Comparison of ENCODE assay signal across 8 cellular contexts in the genomic region with DNA sequence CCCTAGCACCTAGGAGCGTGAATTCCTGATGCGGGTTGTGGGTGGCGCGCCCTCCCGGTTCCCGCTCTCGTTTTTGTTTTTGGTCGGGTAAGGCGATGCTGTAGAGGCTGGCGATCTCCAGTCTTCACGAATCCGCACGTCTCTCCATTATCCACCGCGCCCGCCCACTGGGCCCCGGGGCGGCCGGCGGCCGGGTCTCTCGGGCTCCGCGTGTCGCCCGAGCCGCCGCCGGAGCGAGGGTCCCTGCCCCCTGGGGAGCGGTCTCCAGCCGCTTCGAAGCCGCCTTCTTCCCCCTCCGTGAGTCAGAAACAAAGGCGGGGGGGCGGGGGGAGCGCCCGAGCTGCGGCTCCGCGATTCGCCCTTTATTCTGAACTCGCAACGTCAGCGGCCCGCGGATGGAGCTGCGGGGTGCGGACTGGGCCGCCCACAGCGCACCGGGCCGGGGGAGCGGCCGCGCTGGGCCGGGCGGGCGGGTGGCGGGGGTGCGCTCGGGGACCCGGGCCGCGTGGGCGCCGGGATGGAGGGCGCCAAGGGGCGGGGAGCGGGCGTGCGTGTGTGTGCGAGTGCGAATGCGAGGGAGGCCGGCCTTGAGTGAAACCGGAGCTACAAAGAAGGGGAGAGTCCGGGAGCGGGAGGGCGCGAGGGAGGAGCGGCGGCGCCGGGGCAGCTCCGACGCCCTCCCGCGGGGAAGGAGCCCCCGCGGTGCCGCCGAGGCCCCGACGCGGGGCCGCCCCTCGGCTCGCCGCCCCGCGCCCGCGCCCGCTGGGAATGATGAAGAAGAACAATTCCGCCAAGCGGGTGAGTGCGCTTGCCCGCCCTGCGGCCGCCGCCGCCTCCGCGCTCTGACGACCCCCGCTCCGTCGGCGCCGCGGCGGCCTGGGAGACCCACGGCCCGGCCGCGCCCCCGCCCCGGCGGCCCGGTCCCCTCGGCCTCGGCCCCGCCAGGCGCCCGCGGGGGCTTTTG. TPM values are rescaled to one million over a fixed set of nuclear protein-coding genes. Genes with fewer than 3 reads are reported as not detected.
A peak's percentile ranks its signal among the peaks of the same experiment; 100 is the strongest.
DNase-seq lines count a peak whose midpoint lies in the region; ATAC-seq and TF ChIP-seq lines count a peak whose summit lies in the region.

A gene with protein sequence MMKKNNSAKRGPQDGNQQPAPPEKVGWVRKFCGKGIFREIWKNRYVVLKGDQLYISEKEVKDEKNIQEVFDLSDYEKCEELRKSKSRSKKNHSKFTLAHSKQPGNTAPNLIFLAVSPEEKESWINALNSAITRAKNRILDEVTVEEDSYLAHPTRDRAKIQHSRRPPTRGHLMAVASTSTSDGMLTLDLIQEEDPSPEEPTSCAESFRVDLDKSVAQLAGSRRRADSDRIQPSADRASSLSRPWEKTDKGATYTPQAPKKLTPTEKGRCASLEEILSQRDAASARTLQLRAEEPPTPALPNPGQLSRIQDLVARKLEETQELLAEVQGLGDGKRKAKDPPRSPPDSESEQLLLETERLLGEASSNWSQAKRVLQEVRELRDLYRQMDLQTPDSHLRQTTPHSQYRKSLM (plus strand): TSS at position 427 of the 964 bp plus-strand sequence. CDS start 342 bp downstream, at position 769.

- peak within 1 kb of the TSS; percentile 93 for H3K27ac Mint-ChIP-seq in activated CD4-positive, alpha-beta memory T cell treated with anti-CD3 and anti-CD28 coated beads for 36 hours

- peak within 1 kb of the TSS; percentile 90 for H3K4me3 Mint-ChIP-seq in activated CD4-positive, alpha-beta memory T cell treated with anti-CD3 and anti-CD28 coated beads for 36 hours

- TF ChIP-seq CTCF in lower leg skin (IDR thresholded peaks at IDR 0.05) = no peak

- peak; percentile 60 for ATAC-seq in HG02571 (IDR thresholded peaks at IDR 0.05; ENCODE audit: unreplicated experiment)

- 0 to 1% methylated on average over 78 to 84 of the region's 138 CpGs for WGBS in lower leg skin, 2 donors

- peaks cover 66% of the 10 kb centered on the region for H3K4me1 Mint-ChIP-seq in activated CD4-positive, alpha-beta memory T cell treated with anti-CD3 and anti-CD28 coated beads for 36 hours (ENCODE audit: low read depth)

- POLR2A ChIA-PET in activated CD4-positive, alpha-beta memory T cell treated with anti-CD3 and anti-CD28 coated beads for 36 hours (lab: Charles Lee) = interaction anchor here (0.9 to 2.3 kb wide), 7 partner anchors 11 to 262 kb away, joined by 3 to 13 read pairs (median 4); a partner anchor contains a TSS

- DNase-seq in GDM1 (lab: John Stamatoyannopoulos, UW) (peak; percentile 61), NCI-H2171 treated with DMSO at 0.1 percent for 48 hours (lab: John Stamatoyannopoulos, UW) (peak; percentile 78), dermis microvascular lymphatic vessel endothelial cell (ENCODE audit: low read depth in 2 of 2) (peak; percentile 45 to 93), lower leg skin (ENCODE audit: low spot score in 2 of 2) (peak; percentile 79 to 96), middle frontal gyrus (ENCODE audit: extremely low spot score, low spot score) (no peak)
- DNase-seq in activated CD4-positive, alpha-beta memory T cell treated with anti-CD3 and anti-CD28 coated beads for 36 hours = peak; percentile 90
- DNase-seq in stimulated activated CD4-positive, alpha-beta T cell treated with anti-CD3 and anti-CD28 coated beads, TNF-alpha, amount 100 ng/mL, for 1 hour (ENCODE audit: low read depth in 3 of 3, low spot score in 1 of 3) = peak; percentile 67 to 74 (median 72)

- H3K4me3 ChIP-seq in lower leg skin (ENCODE audit: low read depth, poor library complexity, severe bottlenecking) = peak within 1 kb of the TSS; percentile 74

- CTCF ChIA-PET in activated CD4-positive, alpha-beta memory T cell treated with anti-CD3 and anti-CD28 coated beads for 36 hours (lab: Charles Lee) = interaction anchor here (0.9 to 2.3 kb wide), 3 partner anchors 22 to 76 kb away, joined by 3 to 9 read pairs (median 4); no protein-coding TSS in a partner anchor

- H3K36me3 Mint-ChIP-seq in activated CD4-positive, alpha-beta memory T cell treated with anti-CD3 and anti-CD28 coated beads for 36 hours = peaks cover 27% of the 10 kb centered on the region

- H3K27me3 Mint-ChIP-seq in activated CD4-positive, alpha-beta memory T cell treated with anti-CD3 and anti-CD28 coated beads for 36 hours = no peaks in the 10 kb centered on the region

- intact Hi-C loops in activated CD4-positive, alpha-beta memory T cell treated with anti-CD3 and anti-CD28 coated beads for 36 hours (cut with micrococcal nuclease) = loop anchor here (2.0 kb wide), 1 partner anchor 39 kb away; no protein-coding TSS in a partner anchor
- intact Hi-C loops in lower leg skin (cut with DNase I; ENCODE audit: low total_unique reads) = no loop called here

- H3K9me3 Mint-ChIP-seq in activated CD4-positive, alpha-beta memory T cell treated with anti-CD3 and anti-CD28 coated beads for 36 hours = no peaks in the 10 kb centered on the region

- TF ChIP-seq POLR2A in lower leg skin (IDR thresholded peaks at IDR 0.05) = no peak

RNA-seq across cellular contexts. Expression of the gene that starts here (rescaled TPM):
- total RNA-seq in activated CD4-positive, alpha-beta memory T cell treated with anti-CD3 and anti-CD28 coated beads for 36 hours = 10 to 100 TPM; 28.7 to 31.8 TPM
- total RNA-seq in dermis microvascular lymphatic vessel endothelial cell (37.9 and 56.5 TPM in 2 replicates), lower leg skin (10 to 100 TPM in 3 of 4 donors, 1 to 10 TPM in 1; 8.7 to 15.4 (median 11.4) TPM)
